ENCODE assay signal across 8 cellular contexts in the genomic region with DNA sequence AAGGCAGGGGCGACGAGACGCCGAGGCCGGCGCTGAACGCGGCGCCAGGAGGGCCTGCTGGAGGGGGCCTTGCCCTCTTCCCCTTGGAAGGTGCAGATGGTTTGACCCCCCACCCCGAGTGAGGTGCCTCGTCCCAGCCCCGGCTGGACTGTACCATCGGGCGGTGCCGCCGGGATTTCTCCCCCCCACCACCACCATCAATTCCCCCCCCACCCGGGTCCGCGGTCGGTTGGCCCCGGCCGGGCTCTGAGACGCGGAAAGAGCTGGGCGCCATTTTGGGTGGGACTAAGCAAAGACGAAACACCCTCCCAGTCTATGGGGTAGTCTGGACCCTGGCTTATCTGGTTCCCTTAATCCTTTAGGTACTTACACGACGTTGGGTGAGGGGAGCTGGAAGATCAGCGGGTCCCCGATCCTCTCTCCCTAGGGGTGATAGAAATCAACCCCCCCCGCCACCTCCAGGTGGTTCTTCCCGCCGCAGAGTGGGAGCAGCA. TPM values are rescaled to one million over a fixed set of nuclear protein-coding genes. Genes with fewer than 3 reads are reported as not detected.
DNase-seq lines count a peak whose midpoint lies in the region; ATAC-seq lines count a peak whose summit lies in the region.

A gene with protein sequence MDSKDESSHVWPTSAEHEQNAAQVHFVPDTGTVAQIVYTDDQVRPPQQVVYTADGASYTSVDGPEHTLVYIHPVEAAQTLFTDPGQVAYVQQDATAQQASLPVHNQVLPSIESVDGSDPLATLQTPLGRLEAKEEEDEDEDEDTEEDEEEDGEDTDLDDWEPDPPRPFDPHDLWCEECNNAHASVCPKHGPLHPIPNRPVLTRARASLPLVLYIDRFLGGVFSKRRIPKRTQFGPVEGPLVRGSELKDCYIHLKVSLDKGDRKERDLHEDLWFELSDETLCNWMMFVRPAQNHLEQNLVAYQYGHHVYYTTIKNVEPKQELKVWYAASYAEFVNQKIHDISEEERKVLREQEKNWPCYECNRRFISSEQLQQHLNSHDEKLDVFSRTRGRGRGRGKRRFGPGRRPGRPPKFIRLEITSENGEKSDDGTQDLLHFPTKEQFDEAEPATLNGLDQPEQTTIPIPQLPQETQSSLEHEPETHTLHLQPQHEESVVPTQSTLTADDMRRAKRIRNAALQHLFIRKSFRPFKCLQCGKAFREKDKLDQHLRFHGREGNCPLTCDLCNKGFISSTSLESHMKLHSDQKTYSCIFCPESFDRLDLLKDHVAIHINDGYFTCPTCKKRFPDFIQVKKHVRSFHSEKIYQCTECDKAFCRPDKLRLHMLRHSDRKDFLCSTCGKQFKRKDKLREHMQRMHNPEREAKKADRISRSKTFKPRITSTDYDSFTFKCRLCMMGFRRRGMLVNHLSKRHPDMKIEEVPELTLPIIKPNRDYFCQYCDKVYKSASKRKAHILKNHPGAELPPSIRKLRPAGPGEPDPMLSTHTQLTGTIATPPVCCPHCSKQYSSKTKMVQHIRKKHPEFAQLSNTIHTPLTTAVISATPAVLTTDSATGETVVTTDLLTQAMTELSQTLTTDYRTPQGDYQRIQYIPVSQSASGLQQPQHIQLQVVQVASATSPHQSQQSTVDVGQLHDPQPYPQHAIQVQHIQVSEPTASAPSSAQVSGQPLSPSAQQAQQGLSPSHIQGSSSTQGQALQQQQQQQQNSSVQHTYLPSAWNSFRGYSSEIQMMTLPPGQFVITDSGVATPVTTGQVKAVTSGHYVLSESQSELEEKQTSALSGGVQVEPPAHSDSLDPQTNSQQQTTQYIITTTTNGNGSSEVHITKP (minus strand): TSS at position 484 of the 494 bp plus-strand sequence. CDS start 41,871 bp downstream, outside the sequence.

- no peaks in the 10 kb centered on the region for H3K27me3 ChIP-seq in esophagus (ENCODE audit: control insufficient read depth in 1 of 2, insufficient read depth in 2 of 2, low read length in 2 of 2)
- H3K27me3 ChIP-seq in mucosa of stomach (ENCODE audit: control insufficient read depth, insufficient read depth, low read length), result no peaks in the 10 kb centered on the region

- no peaks in the 10 kb centered on the region for H3K36me3 ChIP-seq in esophagus (ENCODE audit: control insufficient read depth in 2 of 2, insufficient read depth in 2 of 2, low read length in 1 of 2)
- no peaks in the 10 kb centered on the region for H3K36me3 ChIP-seq in mucosa of stomach (ENCODE audit: control insufficient read depth, insufficient read depth, low read length)

- peak within 1 kb of the TSS; percentile 97 to 100 for H3K27ac ChIP-seq in esophagus (ENCODE audit: low read depth in 2 of 2, low read length in 1 of 2)

- peak within 1 kb of the TSS; percentile 90 for H3K9ac ChIP-seq in mucosa of stomach (ENCODE audit: low read length)

- peak; percentile 76 for DNase-seq in COLO829 (ENCODE audit: low spot score)
- DNase-seq in HT-29 (ENCODE audit: low spot score), result peak; percentile 96
- peak; percentile 100 for DNase-seq in OCI-M1 (lab: John Stamatoyannopoulos, UW)
- peak; percentile 84 for DNase-seq in activated T-cell treated with anti-CD3 and anti-CD28 coated beads for 48 hours (ENCODE audit: low read depth)
- peak; percentile 79 for DNase-seq in stimulated activated CD8-positive, alpha-beta memory T cell treated with anti-CD3 and anti-CD28 coated beads, Interleukin-7, amount 100 ng/mL, for 24 hours (ENCODE audit: low read depth)

- peaks cover 2 to 3% of the 10 kb centered on the region in 2 donors for H3K4me1 ChIP-seq in esophagus (ENCODE audit: control insufficient read depth in 2 of 2, insufficient read depth in 2 of 2, low read length in 1 of 2)
- H3K4me1 ChIP-seq in mucosa of stomach (ENCODE audit: control insufficient read depth, insufficient read depth, low read length), result peaks cover 25% of the 10 kb centered on the region

- WGBS in esophagus, 2 donors, result 0 to 1% methylated on average over 25 to 33 of the region's 33 CpGs

- ATAC-seq in GM21360 (IDR thresholded peaks at IDR 0.05; ENCODE audit: unreplicated experiment), result peak; percentile 34

- H3K9me3 ChIP-seq in esophagus (ENCODE audit: control insufficient read depth in 2 of 2, insufficient read depth in 1 of 2, low read depth in 1 of 2, low read length in 1 of 2) (no peaks in the 10 kb centered on the region), mucosa of stomach (ENCODE audit: control insufficient read depth, low read length) (no peaks in the 10 kb centered on the region)

- peak within 1 kb of the TSS; percentile 82 to 99 for H3K4me3 ChIP-seq in esophagus (ENCODE audit: low read depth in 1 of 2, low read length in 2 of 2)
- peak within 1 kb of the TSS; percentile 83 for H3K4me3 ChIP-seq in mucosa of stomach (ENCODE audit: low read length)

RNA-seq across cellular contexts. Expression of the gene that starts here (rescaled TPM):
- total RNA-seq in HT-29 (2014; rRNA removed; shearing (Covaris generic)), result 10.4 and 17.7 TPM in 2 replicates
- 1 to 10 TPM; 2.6 to 3.8 TPM for polyA plus RNA-seq in esophagus

Comparison
In these comparisons a context has a peak if more than half of its experiments do, and no peak if none do; other contexts are left out.
1. Peak in every context shown above with its lines: DNase-seq, ATAC-seq, H3K4me3 ChIP-seq and H3K27ac ChIP-seq.